In the genomic region with DNA sequence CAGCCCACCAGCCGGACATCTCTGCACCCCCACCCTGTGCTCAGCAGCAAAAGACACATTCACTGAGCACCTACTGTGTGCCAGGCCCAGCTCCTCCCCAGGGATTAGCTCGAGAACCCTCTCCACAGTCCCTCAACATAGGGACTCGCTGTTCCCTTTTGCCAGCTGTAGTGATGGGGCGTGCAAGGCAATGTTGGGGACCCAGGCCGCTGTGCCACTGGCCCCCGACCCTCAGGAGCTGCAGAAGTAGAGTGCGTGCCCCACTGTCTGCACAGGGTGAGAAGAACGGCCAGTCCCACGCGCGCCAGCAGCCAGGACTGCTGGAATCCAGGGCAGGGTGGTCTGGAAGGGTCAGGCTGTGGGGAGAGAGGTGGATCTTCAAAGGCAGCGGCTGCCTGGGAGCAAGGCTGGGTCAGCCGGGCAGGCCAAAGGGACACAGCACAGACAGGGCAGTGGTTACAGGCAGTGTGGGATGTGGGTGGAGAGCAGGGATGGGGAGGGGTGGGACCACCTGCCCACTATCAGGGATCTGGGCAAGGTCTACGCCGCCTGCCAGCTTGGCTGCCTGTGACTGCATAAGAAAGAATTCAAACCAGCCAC, we compare ENCODE assay signal across 1 cellular context.
TF ChIP-seq lines count a peak whose summit lies in the region.

No MANE protein-coding gene starts in this region.

TF ChIP-seq in HepG2, 621 proteins besides CTCF, POLR2A, EP300 and RAD21 (continued from another document and continues in another):
- TF ChIP-seq, protein P1, sequence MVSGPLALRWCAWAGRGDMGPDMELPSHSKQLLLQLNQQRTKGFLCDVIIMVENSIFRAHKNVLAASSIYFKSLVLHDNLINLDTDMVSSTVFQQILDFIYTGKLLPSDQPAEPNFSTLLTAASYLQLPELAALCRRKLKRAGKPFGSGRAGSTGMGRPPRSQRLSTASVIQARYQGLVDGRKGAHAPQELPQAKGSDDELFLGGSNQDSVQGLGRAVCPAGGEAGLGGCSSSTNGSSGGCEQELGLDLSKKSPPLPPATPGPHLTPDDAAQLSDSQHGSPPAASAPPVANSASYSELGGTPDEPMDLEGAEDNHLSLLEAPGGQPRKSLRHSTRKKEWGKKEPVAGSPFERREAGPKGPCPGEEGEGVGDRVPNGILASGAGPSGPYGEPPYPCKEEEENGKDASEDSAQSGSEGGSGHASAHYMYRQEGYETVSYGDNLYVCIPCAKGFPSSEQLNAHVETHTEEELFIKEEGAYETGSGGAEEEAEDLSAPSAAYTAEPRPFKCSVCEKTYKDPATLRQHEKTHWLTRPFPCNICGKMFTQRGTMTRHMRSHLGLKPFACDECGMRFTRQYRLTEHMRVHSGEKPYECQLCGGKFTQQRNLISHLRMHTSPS (CRISPR knock-in tag; IDR thresholded peaks at IDR 0.05; ENCODE audit: low read depth) = peak; percentile 92
- TF ChIP-seq NFYB (CRISPR knock-in tag; IDR thresholded peaks at IDR 0.05) (no peak), KDM4B (CRISPR knock-in tag; IDR thresholded peaks at IDR 0.05) (no peak), SMYD3 (CRISPR knock-in tag; IDR thresholded peaks at IDR 0.05) (no peak), ZNF333 (CRISPR knock-in tag; IDR thresholded peaks at IDR 0.05; ENCODE audit: borderline replicate concordance) (peak; percentile 77; the same call in 1 of the 2 replicates), SAP130 (CRISPR knock-in tag; IDR thresholded peaks at IDR 0.05; ENCODE audit: low read depth) (peak; percentile 69), ARHGAP35 (CRISPR knock-in tag; IDR thresholded peaks at IDR 0.05; ENCODE audit: borderline replicate concordance) (peak; percentile 45; the same call in 1 of the 2 replicates), ZNF75D (CRISPR knock-in tag; IDR thresholded peaks at IDR 0.05; ENCODE audit: borderline replicate concordance) (no peak), ZBTB3 (CRISPR knock-in tag; IDR thresholded peaks at IDR 0.05; ENCODE audit: borderline replicate concordance, low read depth) (no peak), HES4 (CRISPR knock-in tag; IDR thresholded peaks at IDR 0.05; ENCODE audit: borderline replicate concordance) (no peak), HNF4A (CRISPR knock-in tag; IDR thresholded peaks at IDR 0.05) (peak; percentile 74), KLF6 (CRISPR knock-in tag; IDR thresholded peaks at IDR 0.05) (0 out of 2 replicates have a peak, but pooled peaks have one; percentile 4), ZNF788 (CRISPR knock-in tag; IDR thresholded peaks at IDR 0.05; ENCODE audit: borderline replicate concordance) (peak; percentile 72; the same call in 1 of the 2 replicates), ZNF496 (CRISPR knock-in tag; IDR thresholded peaks at IDR 0.05; ENCODE audit: insufficient replicate concordance) (no peak), ZBTB20 (CRISPR knock-in tag; IDR thresholded peaks at IDR 0.05; ENCODE audit: borderline replicate concordance, low read depth) (0 out of 2 replicates have a peak, but pooled peaks have one; percentile 59), ZC3H4 (CRISPR knock-in tag; IDR thresholded peaks at IDR 0.05; ENCODE audit: borderline replicate concordance) (no peak), ZNF367 (CRISPR knock-in tag; IDR thresholded peaks at IDR 0.05; ENCODE audit: borderline replicate concordance) (no peak), TCF7L2 (IDR thresholded peaks at IDR 0.05; ENCODE audit: low read depth, low read length) (no peak; the same call in 1 of the 2 replicates), SMAD3 (CRISPR knock-in tag; IDR thresholded peaks at IDR 0.05) (no peak), RXRB (CRISPR knock-in tag; IDR thresholded peaks at IDR 0.05; ENCODE audit: borderline replicate concordance) (peak; percentile 77), ZMAT3 (CRISPR knock-in tag; conservative IDR thresholded peaks at IDR 0.05) (no peak), ZNF350 (CRISPR knock-in tag; IDR thresholded peaks at IDR 0.05; ENCODE audit: borderline replicate concordance, low read depth) (no peak), LCORL (IDR thresholded peaks at IDR 0.05) (no peak), LCORL (CRISPR knock-in tag; IDR thresholded peaks at IDR 0.05) (peak; percentile 25; the same call in 1 of the 2 replicates), ADNP (CRISPR knock-in tag; IDR thresholded peaks at IDR 0.05) (0 out of 2 replicates have a peak, but pooled peaks have one; percentile 10), MYC (CRISPR knock-in tag; IDR thresholded peaks at IDR 0.05; ENCODE audit: borderline replicate concordance) (peak; percentile 56), POLR2AphosphoS5 (IDR thresholded peaks at IDR 0.05; ENCODE audit: low read depth, low read length) (peak; percentile 30; the same call in 1 of the 2 replicates), RBFOX2 (IDR thresholded peaks at IDR 0.05; ENCODE audit: low read depth, low read length) (peak; percentile 62; the same call in 1 of the 2 replicates), NONO (IDR thresholded peaks at IDR 0.05) (no peak), NONO (CRISPR knock-in tag; conservative IDR thresholded peaks at IDR 0.05) (peak; percentile 49; the same call in 1 of the 2 replicates), RBM22 (optimal IDR thresholded peaks at IDR 0.05; ENCODE audit: low read length) (no peak), SMAD1 (CRISPR knock-in tag; IDR thresholded peaks at IDR 0.05; ENCODE audit: borderline replicate concordance, low read depth) (no peak), ZNF224 (CRISPR knock-in tag; IDR thresholded peaks at IDR 0.05) (0 out of 2 replicates have a peak, but pooled peaks have one; percentile 3), PITX1 (CRISPR knock-in tag; IDR thresholded peaks at IDR 0.05) (peak; percentile 81), ZSCAN25 (CRISPR knock-in tag; IDR thresholded peaks at IDR 0.05) (peak; percentile 80), SKI (IDR thresholded peaks at IDR 0.05; ENCODE audit: partially characterized antibody) (peak; percentile 82)
- TF ChIP-seq, protein P2, sequence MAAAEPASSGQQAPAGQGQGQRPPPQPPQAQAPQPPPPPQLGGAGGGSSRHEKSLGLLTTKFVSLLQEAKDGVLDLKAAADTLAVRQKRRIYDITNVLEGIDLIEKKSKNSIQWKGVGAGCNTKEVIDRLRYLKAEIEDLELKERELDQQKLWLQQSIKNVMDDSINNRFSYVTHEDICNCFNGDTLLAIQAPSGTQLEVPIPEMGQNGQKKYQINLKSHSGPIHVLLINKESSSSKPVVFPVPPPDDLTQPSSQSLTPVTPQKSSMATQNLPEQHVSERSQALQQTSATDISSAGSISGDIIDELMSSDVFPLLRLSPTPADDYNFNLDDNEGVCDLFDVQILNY (CRISPR knock-in tag; conservative IDR thresholded peaks at IDR 0.05) = no peak
- TF ChIP-seq, protein P3, sequence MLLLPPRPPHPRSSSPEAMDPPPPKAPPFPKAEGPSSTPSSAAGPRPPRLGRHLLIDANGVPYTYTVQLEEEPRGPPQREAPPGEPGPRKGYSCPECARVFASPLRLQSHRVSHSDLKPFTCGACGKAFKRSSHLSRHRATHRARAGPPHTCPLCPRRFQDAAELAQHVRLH (CRISPR knock-in tag; IDR thresholded peaks at IDR 0.05; ENCODE audit: borderline replicate concordance, low read depth) = 0 out of 2 replicates have a peak, but pooled peaks have one; percentile 4
- TF ChIP-seq, protein P4, sequence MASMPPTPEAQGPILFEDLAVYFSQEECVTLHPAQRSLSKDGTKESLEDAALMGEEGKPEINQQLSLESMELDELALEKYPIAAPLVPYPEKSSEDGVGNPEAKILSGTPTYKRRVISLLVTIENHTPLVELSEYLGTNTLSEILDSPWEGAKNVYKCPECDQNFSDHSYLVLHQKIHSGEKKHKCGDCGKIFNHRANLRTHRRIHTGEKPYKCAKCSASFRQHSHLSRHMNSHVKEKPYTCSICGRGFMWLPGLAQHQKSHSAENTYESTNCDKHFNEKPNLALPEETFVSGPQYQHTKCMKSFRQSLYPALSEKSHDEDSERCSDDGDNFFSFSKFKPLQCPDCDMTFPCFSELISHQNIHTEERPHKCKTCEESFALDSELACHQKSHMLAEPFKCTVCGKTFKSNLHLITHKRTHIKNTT (CRISPR knock-in tag; IDR thresholded peaks at IDR 0.05) = no peak
- TF ChIP-seq, protein P5, sequence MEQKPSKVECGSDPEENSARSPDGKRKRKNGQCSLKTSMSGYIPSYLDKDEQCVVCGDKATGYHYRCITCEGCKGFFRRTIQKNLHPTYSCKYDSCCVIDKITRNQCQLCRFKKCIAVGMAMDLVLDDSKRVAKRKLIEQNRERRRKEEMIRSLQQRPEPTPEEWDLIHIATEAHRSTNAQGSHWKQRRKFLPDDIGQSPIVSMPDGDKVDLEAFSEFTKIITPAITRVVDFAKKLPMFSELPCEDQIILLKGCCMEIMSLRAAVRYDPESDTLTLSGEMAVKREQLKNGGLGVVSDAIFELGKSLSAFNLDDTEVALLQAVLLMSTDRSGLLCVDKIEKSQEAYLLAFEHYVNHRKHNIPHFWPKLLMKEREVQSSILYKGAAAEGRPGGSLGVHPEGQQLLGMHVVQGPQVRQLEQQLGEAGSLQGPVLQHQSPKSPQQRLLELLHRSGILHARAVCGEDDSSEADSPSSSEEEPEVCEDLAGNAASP (CRISPR knock-in tag; IDR thresholded peaks at IDR 0.05; ENCODE audit: borderline replicate concordance) = peak; percentile 49; the same call in 1 of the 2 replicates
- TF ChIP-seq, protein P6, sequence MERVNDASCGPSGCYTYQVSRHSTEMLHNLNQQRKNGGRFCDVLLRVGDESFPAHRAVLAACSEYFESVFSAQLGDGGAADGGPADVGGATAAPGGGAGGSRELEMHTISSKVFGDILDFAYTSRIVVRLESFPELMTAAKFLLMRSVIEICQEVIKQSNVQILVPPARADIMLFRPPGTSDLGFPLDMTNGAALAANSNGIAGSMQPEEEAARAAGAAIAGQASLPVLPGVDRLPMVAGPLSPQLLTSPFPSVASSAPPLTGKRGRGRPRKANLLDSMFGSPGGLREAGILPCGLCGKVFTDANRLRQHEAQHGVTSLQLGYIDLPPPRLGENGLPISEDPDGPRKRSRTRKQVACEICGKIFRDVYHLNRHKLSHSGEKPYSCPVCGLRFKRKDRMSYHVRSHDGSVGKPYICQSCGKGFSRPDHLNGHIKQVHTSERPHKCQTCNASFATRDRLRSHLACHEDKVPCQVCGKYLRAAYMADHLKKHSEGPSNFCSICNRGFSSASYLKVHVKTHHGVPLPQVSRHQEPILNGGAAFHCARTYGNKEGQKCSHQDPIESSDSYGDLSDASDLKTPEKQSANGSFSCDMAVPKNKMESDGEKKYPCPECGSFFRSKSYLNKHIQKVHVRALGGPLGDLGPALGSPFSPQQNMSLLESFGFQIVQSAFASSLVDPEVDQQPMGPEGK (CRISPR knock-in tag; IDR thresholded peaks at IDR 0.05) = peak; percentile 64
- TF ChIP-seq, protein P7, sequence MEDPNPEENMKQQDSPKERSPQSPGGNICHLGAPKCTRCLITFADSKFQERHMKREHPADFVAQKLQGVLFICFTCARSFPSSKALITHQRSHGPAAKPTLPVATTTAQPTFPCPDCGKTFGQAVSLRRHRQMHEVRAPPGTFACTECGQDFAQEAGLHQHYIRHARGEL (CRISPR knock-in tag; IDR thresholded peaks at IDR 0.05) = peak; percentile 71; the same call in 1 of the 2 replicates
- TF ChIP-seq, protein P8, sequence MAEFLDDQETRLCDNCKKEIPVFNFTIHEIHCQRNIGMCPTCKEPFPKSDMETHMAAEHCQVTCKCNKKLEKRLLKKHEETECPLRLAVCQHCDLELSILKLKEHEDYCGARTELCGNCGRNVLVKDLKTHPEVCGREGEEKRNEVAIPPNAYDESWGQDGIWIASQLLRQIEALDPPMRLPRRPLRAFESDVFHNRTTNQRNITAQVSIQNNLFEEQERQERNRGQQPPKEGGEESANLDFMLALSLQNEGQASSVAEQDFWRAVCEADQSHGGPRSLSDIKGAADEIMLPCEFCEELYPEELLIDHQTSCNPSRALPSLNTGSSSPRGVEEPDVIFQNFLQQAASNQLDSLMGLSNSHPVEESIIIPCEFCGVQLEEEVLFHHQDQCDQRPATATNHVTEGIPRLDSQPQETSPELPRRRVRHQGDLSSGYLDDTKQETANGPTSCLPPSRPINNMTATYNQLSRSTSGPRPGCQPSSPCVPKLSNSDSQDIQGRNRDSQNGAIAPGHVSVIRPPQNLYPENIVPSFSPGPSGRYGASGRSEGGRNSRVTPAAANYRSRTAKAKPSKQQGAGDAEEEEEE (CRISPR knock-in tag; IDR thresholded peaks at IDR 0.05; ENCODE audit: borderline replicate concordance) = no peak
- TF ChIP-seq, protein P9, sequence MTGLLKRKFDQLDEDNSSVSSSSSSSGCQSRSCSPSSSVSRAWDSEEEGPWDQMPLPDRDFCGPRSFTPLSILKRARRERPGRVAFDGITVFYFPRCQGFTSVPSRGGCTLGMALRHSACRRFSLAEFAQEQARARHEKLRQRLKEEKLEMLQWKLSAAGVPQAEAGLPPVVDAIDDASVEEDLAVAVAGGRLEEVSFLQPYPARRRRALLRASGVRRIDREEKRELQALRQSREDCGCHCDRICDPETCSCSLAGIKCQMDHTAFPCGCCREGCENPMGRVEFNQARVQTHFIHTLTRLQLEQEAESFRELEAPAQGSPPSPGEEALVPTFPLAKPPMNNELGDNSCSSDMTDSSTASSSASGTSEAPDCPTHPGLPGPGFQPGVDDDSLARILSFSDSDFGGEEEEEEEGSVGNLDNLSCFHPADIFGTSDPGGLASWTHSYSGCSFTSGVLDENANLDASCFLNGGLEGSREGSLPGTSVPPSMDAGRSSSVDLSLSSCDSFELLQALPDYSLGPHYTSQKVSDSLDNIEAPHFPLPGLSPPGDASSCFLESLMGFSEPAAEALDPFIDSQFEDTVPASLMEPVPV (CRISPR knock-in tag; IDR thresholded peaks at IDR 0.05) = peak; percentile 8; the same call in 1 of the 2 replicates
- TF ChIP-seq, protein P10, sequence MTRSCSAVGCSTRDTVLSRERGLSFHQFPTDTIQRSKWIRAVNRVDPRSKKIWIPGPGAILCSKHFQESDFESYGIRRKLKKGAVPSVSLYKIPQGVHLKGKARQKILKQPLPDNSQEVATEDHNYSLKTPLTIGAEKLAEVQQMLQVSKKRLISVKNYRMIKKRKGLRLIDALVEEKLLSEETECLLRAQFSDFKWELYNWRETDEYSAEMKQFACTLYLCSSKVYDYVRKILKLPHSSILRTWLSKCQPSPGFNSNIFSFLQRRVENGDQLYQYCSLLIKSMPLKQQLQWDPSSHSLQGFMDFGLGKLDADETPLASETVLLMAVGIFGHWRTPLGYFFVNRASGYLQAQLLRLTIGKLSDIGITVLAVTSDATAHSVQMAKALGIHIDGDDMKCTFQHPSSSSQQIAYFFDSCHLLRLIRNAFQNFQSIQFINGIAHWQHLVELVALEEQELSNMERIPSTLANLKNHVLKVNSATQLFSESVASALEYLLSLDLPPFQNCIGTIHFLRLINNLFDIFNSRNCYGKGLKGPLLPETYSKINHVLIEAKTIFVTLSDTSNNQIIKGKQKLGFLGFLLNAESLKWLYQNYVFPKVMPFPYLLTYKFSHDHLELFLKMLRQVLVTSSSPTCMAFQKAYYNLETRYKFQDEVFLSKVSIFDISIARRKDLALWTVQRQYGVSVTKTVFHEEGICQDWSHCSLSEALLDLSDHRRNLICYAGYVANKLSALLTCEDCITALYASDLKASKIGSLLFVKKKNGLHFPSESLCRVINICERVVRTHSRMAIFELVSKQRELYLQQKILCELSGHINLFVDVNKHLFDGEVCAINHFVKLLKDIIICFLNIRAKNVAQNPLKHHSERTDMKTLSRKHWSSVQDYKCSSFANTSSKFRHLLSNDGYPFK (CRISPR knock-in tag; IDR thresholded peaks at IDR 0.05; ENCODE audit: borderline replicate concordance) = 0 out of 2 replicates have a peak, but pooled peaks have one; percentile 47
- TF ChIP-seq, protein P11, sequence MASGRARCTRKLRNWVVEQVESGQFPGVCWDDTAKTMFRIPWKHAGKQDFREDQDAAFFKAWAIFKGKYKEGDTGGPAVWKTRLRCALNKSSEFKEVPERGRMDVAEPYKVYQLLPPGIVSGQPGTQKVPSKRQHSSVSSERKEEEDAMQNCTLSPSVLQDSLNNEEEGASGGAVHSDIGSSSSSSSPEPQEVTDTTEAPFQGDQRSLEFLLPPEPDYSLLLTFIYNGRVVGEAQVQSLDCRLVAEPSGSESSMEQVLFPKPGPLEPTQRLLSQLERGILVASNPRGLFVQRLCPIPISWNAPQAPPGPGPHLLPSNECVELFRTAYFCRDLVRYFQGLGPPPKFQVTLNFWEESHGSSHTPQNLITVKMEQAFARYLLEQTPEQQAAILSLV (CRISPR knock-in tag; IDR thresholded peaks at IDR 0.05; ENCODE audit: borderline replicate concordance) = 0 out of 2 replicates have a peak, but pooled peaks have one; percentile 7
